ENCODE assay signal across 1 cellular context in the genomic region with DNA sequence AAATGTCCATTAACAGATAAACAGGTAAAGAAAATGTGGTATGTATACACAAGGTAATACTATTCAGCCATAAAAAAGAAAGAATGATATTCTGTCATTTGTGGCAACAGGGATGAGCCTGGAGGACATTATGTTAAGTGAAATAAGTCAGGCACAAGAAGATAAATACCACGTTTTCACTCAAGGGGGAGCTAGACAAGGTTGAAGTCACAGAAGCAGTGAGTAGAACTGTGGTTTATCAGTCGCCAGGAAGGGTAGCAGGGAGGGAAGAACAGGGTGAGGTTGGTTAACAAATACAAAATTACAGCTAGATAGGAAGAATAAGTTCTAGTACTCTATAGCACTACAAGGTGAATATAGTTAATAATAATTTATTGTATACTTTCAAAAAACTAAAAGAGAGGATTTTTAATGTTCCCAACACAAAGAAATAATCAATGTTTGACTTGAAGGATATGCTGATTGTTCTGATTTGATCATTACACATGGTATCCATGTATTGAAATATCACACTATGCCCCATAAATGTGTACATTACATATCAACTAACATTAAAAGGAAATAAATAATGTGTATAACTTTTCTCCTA.
TF ChIP-seq lines count a peak whose summit lies in the region.

No MANE protein-coding gene starts in this region.

TF ChIP-seq in H1, 55 proteins besides CTCF, POLR2A, EP300 and RAD21 (continued from another document):
- TF ChIP-seq JUN (IDR thresholded peaks at IDR 0.05; ENCODE audit: low read depth, low read length): no peak
- no peak for TF ChIP-seq NANOG (IDR thresholded peaks at IDR 0.05; ENCODE audit: insufficient read depth, low read depth, low read length, poor library complexity, severe bottlenecking)
- no peak for TF ChIP-seq SUZ12 (IDR thresholded peaks at IDR 0.05; ENCODE audit: low read length)
- TF ChIP-seq CBX8 (IDR thresholded peaks at IDR 0.05; ENCODE audit: borderline replicate concordance, low read depth, low read length): no peak
- no peak for TF ChIP-seq CEBPB (IDR thresholded peaks at IDR 0.05; ENCODE audit: low read depth, low read length)
